Comparison of ENCODE assay signal across 1 cellular context in the genomic region with DNA sequence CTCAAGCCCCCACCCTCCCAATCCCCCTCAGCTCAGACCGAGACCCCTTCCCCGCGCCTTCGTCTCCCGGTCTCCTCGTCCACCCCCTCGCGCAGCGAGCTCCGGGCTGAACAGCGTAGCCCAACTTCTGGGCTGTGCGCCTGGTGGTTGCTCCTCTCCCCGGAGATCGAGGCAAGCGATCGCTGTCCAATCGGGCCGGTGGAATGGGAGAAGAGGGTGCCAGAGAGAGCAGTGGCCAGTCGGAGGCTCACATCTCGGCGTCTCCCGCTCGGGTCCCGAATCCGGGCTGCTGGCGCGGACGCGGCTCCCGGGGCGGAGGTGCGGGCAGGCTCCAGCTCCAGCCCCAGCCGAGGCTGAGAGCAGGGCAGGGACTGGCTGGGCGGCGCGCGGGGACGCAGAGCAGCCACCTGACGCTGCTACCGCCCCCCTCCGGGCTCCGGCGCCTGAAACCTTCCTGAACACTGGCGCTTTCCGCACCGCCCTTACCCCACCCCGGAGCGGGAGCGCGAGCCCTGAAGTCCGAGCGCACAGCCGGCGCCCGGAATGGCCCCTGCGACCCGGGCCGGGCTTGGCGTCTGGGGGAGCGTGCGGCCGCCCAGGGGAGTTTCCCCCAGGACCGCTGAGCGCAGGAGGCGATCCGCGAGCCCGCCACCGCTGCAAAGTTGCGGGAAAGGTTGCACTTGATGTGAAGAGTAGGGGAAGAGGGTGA.
A peak's percentile ranks its signal among the peaks of the same experiment; 100 is the strongest.
TF ChIP-seq lines count a peak whose summit lies in the region.

No MANE protein-coding gene starts in this region.

TF ChIP-seq in neural cell, 6 proteins besides CTCF, POLR2A, EP300 and RAD21:
- TF ChIP-seq, protein P1, sequence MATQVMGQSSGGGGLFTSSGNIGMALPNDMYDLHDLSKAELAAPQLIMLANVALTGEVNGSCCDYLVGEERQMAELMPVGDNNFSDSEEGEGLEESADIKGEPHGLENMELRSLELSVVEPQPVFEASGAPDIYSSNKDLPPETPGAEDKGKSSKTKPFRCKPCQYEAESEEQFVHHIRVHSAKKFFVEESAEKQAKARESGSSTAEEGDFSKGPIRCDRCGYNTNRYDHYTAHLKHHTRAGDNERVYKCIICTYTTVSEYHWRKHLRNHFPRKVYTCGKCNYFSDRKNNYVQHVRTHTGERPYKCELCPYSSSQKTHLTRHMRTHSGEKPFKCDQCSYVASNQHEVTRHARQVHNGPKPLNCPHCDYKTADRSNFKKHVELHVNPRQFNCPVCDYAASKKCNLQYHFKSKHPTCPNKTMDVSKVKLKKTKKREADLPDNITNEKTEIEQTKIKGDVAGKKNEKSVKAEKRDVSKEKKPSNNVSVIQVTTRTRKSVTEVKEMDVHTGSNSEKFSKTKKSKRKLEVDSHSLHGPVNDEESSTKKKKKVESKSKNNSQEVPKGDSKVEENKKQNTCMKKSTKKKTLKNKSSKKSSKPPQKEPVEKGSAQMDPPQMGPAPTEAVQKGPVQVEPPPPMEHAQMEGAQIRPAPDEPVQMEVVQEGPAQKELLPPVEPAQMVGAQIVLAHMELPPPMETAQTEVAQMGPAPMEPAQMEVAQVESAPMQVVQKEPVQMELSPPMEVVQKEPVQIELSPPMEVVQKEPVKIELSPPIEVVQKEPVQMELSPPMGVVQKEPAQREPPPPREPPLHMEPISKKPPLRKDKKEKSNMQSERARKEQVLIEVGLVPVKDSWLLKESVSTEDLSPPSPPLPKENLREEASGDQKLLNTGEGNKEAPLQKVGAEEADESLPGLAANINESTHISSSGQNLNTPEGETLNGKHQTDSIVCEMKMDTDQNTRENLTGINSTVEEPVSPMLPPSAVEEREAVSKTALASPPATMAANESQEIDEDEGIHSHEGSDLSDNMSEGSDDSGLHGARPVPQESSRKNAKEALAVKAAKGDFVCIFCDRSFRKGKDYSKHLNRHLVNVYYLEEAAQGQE (IDR thresholded peaks at IDR 0.05; ENCODE audit: borderline replicate concordance), result no peak
- TF ChIP-seq SMC3 (conservative IDR thresholded peaks at IDR 0.05; ENCODE audit: poor library complexity) (peak; percentile 33), POLR2AphosphoS5 (IDR thresholded peaks at IDR 0.05) (no peak), EZH2 (IDR thresholded peaks at IDR 0.05; ENCODE audit: borderline replicate concordance, insufficient read depth, low read length, poor library complexity, severe bottlenecking) (no peak), MXI1 (conservative IDR thresholded peaks at IDR 0.05; ENCODE audit: poor library complexity, severe bottlenecking) (peak; percentile 21), TAF1 (IDR thresholded peaks at IDR 0.05; ENCODE audit: low read depth) (no peak)
